Comparison of ENCODE assay signal across 14 cellular contexts in genomic region chr9:124425733-124426132, GRCh38. TPM values are rescaled to one million over a fixed set of nuclear protein-coding genes. Genes with fewer than 3 reads are reported as not detected.
DNase-seq lines count a peak whose midpoint lies in the region; ATAC-seq, FAIRE-seq and TF ChIP-seq lines count a peak whose summit lies in the region.
"Not testable (repeated sequence)": the region's sequence is repeated elsewhere in the genome, so short reads cannot be mapped to it uniquely, and the experiment has no call there.
"Had no signal": no experiment of that assay in that cellular context is flagged by ENCODE, and none has a peak within 500 bp of the region (broad histone marks: within the 10 kb centered on the region; RNA-seq: fewer than 3 reads in every experiment).

No MANE protein-coding gene starts in this region.

- FAIRE-seq in A204.1 (lab: Jason Lieb, UNC) (peak; percentile 87), RCC 7860 (lab: Jason Lieb, UNC) (peak; percentile 58), endometrium (lab: Jason Lieb, UNC) (peak; percentile 80), kidney (lab: Jason Lieb, UNC) (peak; percentile 89), small intestine (lab: Jason Lieb, UNC) (peak; percentile 55)
- not testable (repeated sequence) for FAIRE-seq in K562 (lab: Jason Lieb, UNC)

- H3K4me1 ChIP-seq in K562 (replicated peaks in 1 of 2; ENCODE audit: control insufficient read depth in 2 of 2, insufficient read depth in 2 of 2, low read length in 2 of 2), result peaks cover 7 to 12% of the 10 kb centered on the region in 2 experiments; a peak in 4 of 5 replicates
- not testable (repeated sequence) for H3K4me1 ChIP-seq in kidney (ENCODE audit: control insufficient read depth in 1 of 2, insufficient read depth in 1 of 2, low read depth in 1 of 2, low read length in 2 of 2); small intestine (ENCODE audit: control insufficient read depth in 2 of 2, insufficient read depth in 1 of 2, low read depth in 1 of 2, low read length in 1 of 2)

- not testable (repeated sequence) for H4K20me1 ChIP-seq in K562 (replicated peaks; ENCODE audit: control insufficient read depth, insufficient read depth, low read length)

- not testable (repeated sequence) for H3K4me2 ChIP-seq in K562 (ENCODE audit: insufficient read depth, low read length)

- TF ChIP-seq POLR2A in K562 (conservative IDR thresholded peaks at IDR 0.05), result not testable (repeated sequence)

- TF ChIP-seq CTCF in K562 (IDR thresholded peaks at IDR 0.05 in 2 of 3, conservative IDR thresholded peaks at IDR 0.05 in 1 of 3; ENCODE audit: insufficient read depth in 2 of 3, low read depth in 1 of 3, low read length in 3 of 3); kidney (IDR thresholded peaks at IDR 0.05; ENCODE audit: borderline replicate concordance, extremely low read depth, insufficient read depth): not testable (repeated sequence)

- in situ Hi-C loops in K562 (cut with MboI), result not testable (repeated sequence)

- not testable (repeated sequence) for H3K9me1 ChIP-seq in K562 (ENCODE audit: control insufficient read depth, insufficient read depth, low read length)

- peaks cover 0 to 21% of the 10 kb centered on the region in 2 experiments; a peak in 4 of 5 replicates for H3K27me3 ChIP-seq in K562 (ENCODE audit: control insufficient read depth in 2 of 2, insufficient read depth in 2 of 2, low read length in 2 of 2)
- not testable (repeated sequence) for H3K27me3 ChIP-seq in small intestine (ENCODE audit: control insufficient read depth in 2 of 2, insufficient read depth in 2 of 2, low read length in 2 of 2)

- not testable (repeated sequence) for H3K9me3 ChIP-seq in K562 (replicated peaks; ENCODE audit: control insufficient read depth, insufficient read depth, low read depth, low read length); kidney (ENCODE audit: control insufficient read depth in 1 of 2, low read length in 2 of 2); small intestine (ENCODE audit: control insufficient read depth, low read depth)

- H3K4me3 ChIP-seq in K562; kidney (ENCODE audit: low read length in 2 of 2); small intestine (ENCODE audit: low read depth in 1 of 2, low read length in 2 of 2): not testable (repeated sequence)

- ATAC-seq in K562, result not testable (repeated sequence)

- TF ChIP-seq RAD21 in K562 (CRISPR knock-in tag; conservative IDR thresholded peaks at IDR 0.05 in 1 of 2, IDR thresholded peaks at IDR 0.05 in 1 of 2), result not testable (repeated sequence)

- H3K27ac ChIP-seq in K562 (ENCODE audit: extremely low read depth, low read depth, low read length); kidney (ENCODE audit: low read depth in 2 of 2, low read length in 2 of 2); small intestine (ENCODE audit: low read depth in 1 of 2, low read length in 1 of 2): not testable (repeated sequence)

- H2AFZ ChIP-seq in K562 (ENCODE audit: low read depth, low read length), result not testable (repeated sequence)

- not testable (repeated sequence) for BruUV-seq in K562 (replicated peaks; lab: Mats Ljungman, UMichigan)

- CTCF ChIA-PET in K562 (lab: Yijun Ruan, JAX; ENCODE audit: low intra/inter-chr PET ratio), result not testable (repeated sequence)

- not testable (repeated sequence) for H3K36me3 ChIP-seq in K562 (ENCODE audit: control insufficient read depth, insufficient read depth, low read length); kidney (ENCODE audit: control insufficient read depth in 1 of 2, insufficient read depth in 2 of 2, low read length in 2 of 2); small intestine (ENCODE audit: control insufficient read depth in 2 of 2, insufficient read depth in 2 of 2, low read length in 2 of 2)

- POLR2A ChIA-PET in K562 (lab: Yijun Ruan, JAX), result interaction anchor here (1.5 kb wide), 1 partner anchor 31 kb away, joined by 3 read pairs; no protein-coding TSS in a partner anchor

- not testable (repeated sequence) for TF ChIP-seq EP300 in K562 (IDR thresholded peaks at IDR 0.05; ENCODE audit: low read length)

- 75% methylated on average over 12 of the region's 12 CpGs for WGBS in K562 (ENCODE audit: insufficient coverage, low coverage, missing lambda C conversion rate)
- WGBS in small intestine, 3 donors, result 74 to 91% (median 87%) methylated on average over 12 of the region's 12 CpGs

- not testable (repeated sequence) for H3K9ac ChIP-seq in K562 (ENCODE audit: insufficient read depth in 1 of 2, low read depth in 2 of 2, low read length in 2 of 2); kidney (ENCODE audit: low read length in 2 of 2)

- intact Hi-C loops in K562 (cut with micrococcal nuclease); kidney (cut with DNase I): not testable (repeated sequence)

- not testable (repeated sequence) for H3K79me2 ChIP-seq in K562 (ENCODE audit: control insufficient read depth, insufficient read depth, low read length)

- not testable (repeated sequence) for DNase-seq in RCC 7860 (ENCODE audit: low spot score); K562 (ENCODE audit: extremely low read depth in 1 of 4, low spot score in 3 of 4); kidney; small intestine

TF ChIP-seq in K562, 482 proteins besides CTCF, POLR2A, EP300 and RAD21 (continues in another document):
- TF ChIP-seq GMEB1 (CRISPR knock-in tag; IDR thresholded peaks at IDR 0.05), result 0 out of 2 replicates have a peak, but pooled peaks have one; percentile 21

RNA-seq across cellular contexts. Expression of gene PSMB7, which starts 10.5 kb away (rescaled TPM):
- total RNA-seq in K562 (2011; cell fraction: chromatin; rRNA removed; ENCODE audit: low replicate concordance), result 105 and 110 TPM in 2 replicates
- total RNA-seq in K562 (2011; cell fraction: nucleolus; rRNA removed), result 103 and 112 TPM in 2 replicates
- 100 and 107 TPM in 2 replicates for total RNA-seq in K562 (2011; cell fraction: nucleoplasm; rRNA removed)
- 364 and 393 TPM in 2 replicates for total RNA-seq in K562 (2014; rRNA removed)
- 404 and 414 TPM in 2 replicates for total RNA-seq in K562 (2014; rRNA removed; fragmentation: Illumina TruSeq; extraction: Trizol)
- 327 and 358 TPM in 2 replicates for total RNA-seq in K562 (2015; rRNA removed; fragmentation: Illumina TruSeq; extraction: Trizol)
- total RNA-seq in K562 (2021), result 321 and 326 TPM in 2 replicates
- polyA plus RNA-seq in K562 (2011; rRNA removed), result 544 and 662 TPM in 2 replicates
- polyA plus RNA-seq in K562 (2011; cell fraction: cytosol; rRNA removed), result 461 and 577 TPM in 2 replicates
- polyA plus RNA-seq in K562 (2011; cell fraction: nucleus; rRNA removed), result 113 and 195 TPM in 2 replicates
- polyA plus RNA-seq in K562 (2012), result 238 and 428 TPM in 2 replicates
- polyA plus RNA-seq in K562 (2014; fragmentation: Illumina TruSeq; extraction: Trizol), result 368 and 407 TPM in 2 replicates
- 100 to 1,000 TPM; 940 to 978 TPM for polyA plus RNA-seq in K562 (2014; fragmentation: Nextera tagmentation; extraction: Ambion mirVana)
- polyA plus RNA-seq in K562 (2014; rRNA removed), result 429 and 463 TPM in 2 replicates
- polyA minus RNA-seq in K562 (2011; rRNA and poly(A)+ RNA removed), result 408 and 504 TPM in 2 replicates
- polyA minus RNA-seq in K562 (2011; cell fraction: cytosol; rRNA and poly(A)+ RNA removed), result 113 and 154 TPM in 2 replicates
- 48.2 and 82.0 TPM in 2 replicates for polyA minus RNA-seq in K562 (2011; cell fraction: nucleus; rRNA and poly(A)+ RNA removed)
- 105 TPM for total RNA-seq in kidney
- polyA plus RNA-seq in kidney (ENCODE audit: insufficient read depth, low read depth, low replicate concordance), result 250 TPM
- polyA plus RNA-seq in small intestine, result 100 to 1,000 TPM; 183 to 221 (median 194) TPM

RNA-seq across cellular contexts. Expression of gene ADGRD2, which starts 24.5 kb away (rescaled TPM):
- total RNA-seq in K562 (2011; cell fraction: chromatin; rRNA removed; ENCODE audit: low replicate concordance), result not detected in 2 replicates
- total RNA-seq in K562 (2011; cell fraction: nucleolus; rRNA removed), result 0.17 TPM in 1 of 2 replicates, not detected in the other
- not detected in 2 replicates for total RNA-seq in K562 (2011; cell fraction: nucleoplasm; rRNA removed)
- total RNA-seq in K562 (2014; rRNA removed) (not detected in 2 replicates), K562 (2014; rRNA removed; fragmentation: Illumina TruSeq; extraction: Trizol) (not detected in 2 replicates), K562 (2015; rRNA removed; fragmentation: Illumina TruSeq; extraction: Trizol) (not detected in 2 replicates), K562 (2021) (not detected in 2 replicates), kidney (not detected)
- polyA plus RNA-seq in K562 (2011; rRNA removed) (not detected in 2 replicates), K562 (2014; fragmentation: Illumina TruSeq; extraction: Trizol) (not detected in 2 replicates), K562 (2014; fragmentation: Nextera tagmentation; extraction: Ambion mirVana) (not detected), K562 (2014; rRNA removed) (not detected in 2 replicates), kidney (ENCODE audit: insufficient read depth, low read depth, low replicate concordance) (not detected), small intestine (not detected)
- polyA plus RNA-seq in K562 (2011; cell fraction: cytosol; rRNA removed), result not detected in 2 replicates
- 0.28 TPM in 1 of 2 replicates, not detected in the other for polyA plus RNA-seq in K562 (2011; cell fraction: nucleus; rRNA removed)
- not detected in 2 replicates for polyA plus RNA-seq in K562 (2012)
- polyA minus RNA-seq in K562 (2011; rRNA and poly(A)+ RNA removed), result not detected in 2 replicates
- polyA minus RNA-seq in K562 (2011; cell fraction: cytosol; rRNA and poly(A)+ RNA removed), result not detected in 2 replicates
- polyA minus RNA-seq in K562 (2011; cell fraction: nucleus; rRNA and poly(A)+ RNA removed), result not detected in 2 replicates
- total RNA-seq: A172; A673; CD4-positive, alpha-beta memory T cell; CD4-positive, CD25-positive, alpha-beta regulatory T cell; CD8-positive, alpha-beta memory T cell; G401 had no signal
- polyA plus RNA-seq: AG04450; CD14-positive monocyte; CD4-positive, alpha-beta memory T cell; CD4-positive, CD25-positive, alpha-beta regulatory T cell; CD8-positive, alpha-beta memory T cell had no signal
